In the genomic region with DNA sequence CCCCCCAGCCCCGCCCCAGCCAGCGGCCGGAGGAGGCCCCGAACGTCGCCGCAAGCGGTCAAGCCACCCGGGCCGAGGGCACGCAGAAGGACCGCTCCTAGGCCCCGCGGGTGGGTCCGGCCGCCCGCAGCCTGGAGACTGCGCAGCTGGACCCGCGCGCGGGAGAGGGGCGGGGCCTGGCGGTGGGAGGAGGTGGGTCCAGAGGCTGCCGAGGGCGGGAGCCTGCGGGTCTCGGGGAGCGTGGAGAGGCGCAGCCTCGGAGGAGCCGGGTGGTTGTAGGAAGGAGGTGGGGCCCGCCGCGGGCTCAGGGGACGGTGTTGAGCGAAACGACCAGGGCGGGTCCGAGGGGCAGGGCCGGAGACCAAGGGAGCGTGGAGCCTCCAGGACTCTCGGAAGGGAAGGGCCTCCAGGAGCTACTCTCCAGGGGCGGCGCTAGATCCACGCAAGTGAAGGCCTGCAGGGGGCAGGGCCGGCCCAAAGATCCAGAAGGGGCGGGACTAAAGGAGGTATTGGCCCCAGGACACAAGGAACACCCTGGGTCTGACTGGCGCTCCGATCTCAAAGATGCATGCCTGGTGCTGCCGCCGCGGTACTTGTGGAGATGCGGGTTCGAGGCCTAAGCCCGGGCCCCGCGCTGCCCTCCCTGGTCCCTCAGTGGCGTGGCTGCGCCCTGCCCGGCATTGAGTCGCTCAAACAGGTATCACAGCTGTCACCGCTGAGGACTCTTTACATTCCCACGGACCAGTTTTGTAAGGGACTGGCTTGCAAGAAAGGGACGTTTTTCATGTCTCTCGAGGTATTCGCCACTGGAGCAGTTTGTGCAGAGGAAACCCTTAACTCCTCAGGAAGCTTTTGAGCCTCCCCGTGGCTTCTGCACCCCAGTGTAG, we compare ENCODE assay signal across 8 cellular contexts. TPM values are rescaled to one million over a fixed set of nuclear protein-coding genes. Genes with fewer than 3 reads are reported as not detected.
DNase-seq lines count a peak whose midpoint lies in the region; ATAC-seq, FAIRE-seq and TF ChIP-seq lines count a peak whose summit lies in the region.

No MANE protein-coding gene starts in this region.

- H3K4me3 ChIP-seq in astrocyte of the spinal cord (ENCODE audit: low read depth, low read length), result peak overlapping the region; percentile 40
- H3K4me3 ChIP-seq in iPS-11a (ENCODE audit: low read depth, low read length), result peak overlapping the region; percentile 24
- peak overlapping the region; percentile 64 to 75 (median 68) for H3K4me3 ChIP-seq in gastrocnemius medialis

- intact Hi-C loops in gastrocnemius medialis (cut with DNase I; ENCODE audit: low total_unique reads), result loop anchor here (1.0 to 10.0 kb wide), 4 partner anchors 26 to 273 kb away; a partner anchor contains a TSS

- peaks cover 5 to 8% of the 10 kb centered on the region in 2 donors for H3K4me1 ChIP-seq in gastrocnemius medialis

- peaks cover 0 to 4% of the 10 kb centered on the region in 2 donors for H3K36me3 ChIP-seq in gastrocnemius medialis

- TF ChIP-seq CTCF in astrocyte of the spinal cord (IDR thresholded peaks at IDR 0.05; ENCODE audit: low read depth, low read length), result peak; percentile 47
- peak; percentile 25 to 64 (median 52) for TF ChIP-seq CTCF in gastrocnemius medialis (IDR thresholded peaks at IDR 0.05 in 4 of 5, conservative IDR thresholded peaks at IDR 0.05 in 1 of 5)

- peak; percentile 87 for FAIRE-seq in GM12891 (lab: Jason Lieb, UNC)

- DNase-seq in GM12891 (ENCODE audit: insufficient read length, low spot score) (peak; percentile 57), NCI-H1694 (lab: John Stamatoyannopoulos, UW) (peak; percentile 65), T-helper 22 cell (ENCODE audit: low read depth) (peak; percentile 70), astrocyte of the spinal cord (ENCODE audit: low read depth, low spot score) (peak; percentile 81), gastrocnemius medialis (peak; percentile 76 to 81)
- no peak for DNase-seq in NK-92 treated with Interleukin-12 subunit alpha and Interleukin-12 subunit beta, amount 100 ng/mL, for 24 hours (lab: John Stamatoyannopoulos, UW)

- TF ChIP-seq POLR2A in GM12891 (IDR thresholded peaks at IDR 0.05; ENCODE audit: low read depth, low read length), result no peak
- TF ChIP-seq POLR2A in gastrocnemius medialis (IDR thresholded peaks at IDR 0.05), result peak in 1 of 2 donors; percentile 4

- in situ Hi-C loops in astrocyte of the spinal cord (cut with HindIII; ENCODE audit: low sequenced_read_pairs) (no loop called here), gastrocnemius medialis (cut with MboI; ENCODE audit: low sequenced_read_pairs in 4 of 4) (loop anchor here in 1 of 4 donors (10.0 kb wide), 1 partner anchor 87 kb away; a partner anchor contains a TSS)

- ATAC-seq in HG02840 (IDR thresholded peaks at IDR 0.05; ENCODE audit: low FRiP score, unreplicated experiment) (peak; percentile 75), gastrocnemius medialis (peak; percentile 96 to 97)

- H3K27me3 ChIP-seq in gastrocnemius medialis, result no peaks in the 10 kb centered on the region

- H3K9me3 ChIP-seq in gastrocnemius medialis, result no peaks in the 10 kb centered on the region

- H3K27ac ChIP-seq in gastrocnemius medialis, result peak overlapping the region; percentile 49 to 84 (median 78)

TF ChIP-seq in GM12891, 5 proteins besides CTCF, POLR2A, EP300 and RAD21:
- no peak for TF ChIP-seq PAX5 (IDR thresholded peaks at IDR 0.05; ENCODE audit: insufficient read depth, low read length, severe bottlenecking)
- TF ChIP-seq SPI1 (IDR thresholded peaks at IDR 0.05; ENCODE audit: low read depth, low read length), result no peak
- TF ChIP-seq POU2F2 (IDR thresholded peaks at IDR 0.05; ENCODE audit: low read depth, low read length), result no peak
- no peak for TF ChIP-seq TAF1 (IDR thresholded peaks at IDR 0.05; ENCODE audit: low read depth, low read length)
- no peak for TF ChIP-seq POLR2AphosphoS5 (IDR thresholded peaks at IDR 0.05; ENCODE audit: low read depth, low read length)

RNA-seq across cellular contexts. Expression of a gene that starts 5.9 kb away (rescaled TPM):
- polyA plus RNA-seq in GM12891 (2012; ENCODE audit: low read depth, missing spikeins), result 43.6 TPM
- total RNA-seq in gastrocnemius medialis, result 100 to 1,000 TPM in 1 of 4 donors, 10 to 100 TPM in 3; 53.3 to 103 (median 68.5) TPM

RNA-seq across cellular contexts. Expression of a gene that starts 6.1 kb away (rescaled TPM):
- polyA plus RNA-seq in GM12891 (2012; ENCODE audit: low read depth, missing spikeins), result 77.8 TPM
- total RNA-seq in gastrocnemius medialis, result 10 to 100 TPM; 61.3 to 90.4 (median 67.8) TPM

RNA-seq across cellular contexts. Expression of a gene that starts 19.8 kb away (rescaled TPM):
- 13.9 TPM for polyA plus RNA-seq in GM12891 (2012; ENCODE audit: low read depth, missing spikeins)
- total RNA-seq in gastrocnemius medialis, result 10 to 100 TPM; 12.6 to 18.7 (median 18.5) TPM

RNA-seq across cellular contexts. Expression of a gene that starts 27.2 kb away (rescaled TPM):
- 92.2 TPM for polyA plus RNA-seq in GM12891 (2012; ENCODE audit: low read depth, missing spikeins)
- total RNA-seq in gastrocnemius medialis, result 1 to 10 TPM; 2.3 to 3.5 (median 2.4) TPM

RNA-seq across cellular contexts. Expression of a gene that starts 56.2 kb away (rescaled TPM):
- polyA plus RNA-seq in GM12891 (2012; ENCODE audit: low read depth, missing spikeins), result 0.09 TPM
- not detected for total RNA-seq in gastrocnemius medialis
